ENCODE assay signal across 35 cellular contexts in genomic region chr2:211967234-211967633, GRCh38.
"Had no signal": no experiment of that assay in that cellular context is flagged by ENCODE, and none has a peak within 500 bp of the region (broad histone marks: within the 10 kb centered on the region; RNA-seq: fewer than 3 reads in every experiment).

No MANE protein-coding gene starts in this region.

- H3K4me3 ChIP-seq: adrenal gland, ascending aorta, body of pancreas, breast epithelium, cardiac muscle cell had no signal

- H3K27me3 ChIP-seq: adrenal gland, ascending aorta, body of pancreas, brain microvascular endothelial cell, breast epithelium, cardiac muscle cell had no signal

- DNase-seq: activated effector memory CD4-positive, alpha-beta T cell treated with anti-CD3 and anti-CD28 coated beads, Interleukin-2, amount 50 U/mL, for 16 hours; activated effector memory CD4-positive, alpha-beta T cell treated with Interleukin-2 at 50 U/mL for 16 hours; activated gamma-delta T cell; activated gamma-delta T cell treated with Interleukin-2 at 50 U/mL for 16 hours; activated naive CD4-positive, alpha-beta T cell; activated naive CD4-positive, alpha-beta T cell treated with anti-CD3 and anti-CD28 coated beads for 36 hours; activated naive CD4-positive, alpha-beta T cell treated with anti-CD3 and anti-CD28 coated beads, Interleukin-2, amount 10 ng/mL, durations not matched to agents 7 days and 5 days; activated naive CD4-positive, alpha-beta T cell treated with anti-CD3 and anti-CD28 coated beads, Interleukin-2, amount 50 U/mL, for 16 hours; activated naive CD4-positive, alpha-beta T cell treated with Interleukin-2 at 50 U/mL for 16 hours; activated naive CD8-positive, alpha-beta T cell treated with anti-CD3 and anti-CD28 coated beads for 36 hours; activated naive CD8-positive, alpha-beta T cell treated with anti-CD3 and anti-CD28 coated beads, Interleukin-2, amount 10 ng/mL, durations not matched to agents 7 days and 5 days; activated naive CD8-positive, alpha-beta T cell treated with anti-CD3 and anti-CD28 coated beads, Interleukin-2, amount 50 U/mL, for 24 hours; activated T-cell treated with anti-CD3 and anti-CD28 coated beads for 4 hours; activated T-cell treated with anti-CD3 and anti-CD28 coated beads, Interleukin-2, amount 50 U/mL, for 1 hour; activated T-cell treated with anti-CD3 and anti-CD28 coated beads, Interleukin-2, amount 50 U/mL, for 24 hours; activated T-cell treated with anti-CD3 and anti-CD28 coated beads, Interleukin-2, amount 50 U/mL, for 4 hours; activated T-cell treated with anti-CD3 and anti-CD28 coated beads, Interleukin-2, amount 50 U/mL, for 48 hours; activated T-cell treated with anti-CD3 and anti-CD28 coated beads, Interleukin-2, amount 50 U/mL, for 72 hours; adrenal gland; amniotic stem cell; amygdala; anterior cingulate cortex; aorta; body of pancreas; brain microvascular endothelial cell; caudate nucleus; central memory CD4-positive, alpha-beta T cell; cerebellar nuclear complex had no signal

- H3K27ac ChIP-seq: adrenal gland, ascending aorta, body of pancreas, brain microvascular endothelial cell, breast epithelium, cardiac muscle cell had no signal

- H3K9me3 ChIP-seq: adrenal gland, body of pancreas had no signal

- FAIRE-seq: astrocyte, bronchial epithelial cell had no signal

- ATAC-seq: activated naive CD4-positive, alpha-beta T cell treated with anti-CD3 and anti-CD28 coated beads, Interleukin-2, amount 50 U/mL, for 72 hours; activated naive CD8-positive, alpha-beta T cell treated with anti-CD3 and anti-CD28 coated beads, Interleukin-2, amount 50 U/mL, for 24 hours; activated T-cell treated with anti-CD3 and anti-CD28 coated beads, Interleukin-2, amount 50 U/mL, for 4 hours; activated T-cell treated with anti-CD3 and anti-CD28 coated beads, Interleukin-2, amount 50 U/mL, for 72 hours; activated T-helper 17 cell treated with anti-CD3 and anti-CD28 coated beads, Interleukin-2, amount 50 U/mL, for 72 hours; body of pancreas had no signal

- H3K36me3 ChIP-seq: adrenal gland, ascending aorta, brain microvascular endothelial cell, breast epithelium, cardiac muscle cell had no signal

- H3K4me1 ChIP-seq: adrenal gland, ascending aorta, body of pancreas, breast epithelium had no signal
